8 cellular contexts compared by ENCODE assay signal in genomic region chr12:40446385-40446784, GRCh38.
DNase-seq lines count a peak whose midpoint lies in the region; ATAC-seq and TF ChIP-seq lines count a peak whose summit lies in the region.

No MANE protein-coding gene starts in this region.

- no peaks in the 10 kb centered on the region for H3K36me3 Mint-ChIP-seq in activated CD8-positive, alpha-beta T cell treated with anti-CD3 and anti-CD28 coated beads for 36 hours (ENCODE audit: low read depth)
- no peaks in the 10 kb centered on the region for H3K36me3 Mint-ChIP-seq in activated CD8-positive, alpha-beta T cell treated with anti-CD3 and anti-CD28 coated beads, Interleukin-2, amount 10 ng/mL, durations not matched to agents 7 days and 5 days (ENCODE audit: low read depth)
- H3K36me3 Mint-ChIP-seq in progenitor cell of endocrine pancreas (ENCODE audit: insufficient read depth) = no peaks in the 10 kb centered on the region

- TF ChIP-seq CTCF in activated CD8-positive, alpha-beta T cell treated with anti-CD3 and anti-CD28 coated beads for 36 hours (IDR thresholded peaks at IDR 0.05) = peak; percentile 38
- peak; percentile 56 for TF ChIP-seq CTCF in progenitor cell of endocrine pancreas (IDR thresholded peaks at IDR 0.05; ENCODE audit: unreplicated experiment)

- H3K27me3 Mint-ChIP-seq in activated CD8-positive, alpha-beta T cell treated with anti-CD3 and anti-CD28 coated beads for 36 hours = no peaks in the 10 kb centered on the region
- H3K27me3 Mint-ChIP-seq in activated CD8-positive, alpha-beta T cell treated with anti-CD3 and anti-CD28 coated beads, Interleukin-2, amount 10 ng/mL, durations not matched to agents 7 days and 5 days (ENCODE audit: low read depth) = no peaks in the 10 kb centered on the region
- H3K27me3 Mint-ChIP-seq in progenitor cell of endocrine pancreas = peaks cover 34% of the 10 kb centered on the region

- H3K4me1 Mint-ChIP-seq in activated CD8-positive, alpha-beta T cell treated with anti-CD3 and anti-CD28 coated beads for 36 hours (ENCODE audit: low read depth) = no peaks in the 10 kb centered on the region
- no peaks in the 10 kb centered on the region for H3K4me1 Mint-ChIP-seq in activated CD8-positive, alpha-beta T cell treated with anti-CD3 and anti-CD28 coated beads, Interleukin-2, amount 10 ng/mL, durations not matched to agents 7 days and 5 days (ENCODE audit: low read depth)
- H3K4me1 Mint-ChIP-seq in progenitor cell of endocrine pancreas (ENCODE audit: low read depth) = peaks cover 6% of the 10 kb centered on the region

- DNase-seq in activated CD8-positive, alpha-beta T cell treated with anti-CD3 and anti-CD28 coated beads for 36 hours = no peak
- no peak for DNase-seq in activated CD8-positive, alpha-beta T cell treated with anti-CD3 and anti-CD28 coated beads, Interleukin-2, amount 10 ng/mL, durations not matched to agents 7 days and 5 days
- DNase-seq in HS-5 (ENCODE audit: low read depth) = peak; percentile 9
- DNase-seq in astrocyte of the hippocampus (ENCODE audit: low read depth, low spot score) = peak; percentile 2
- no peak for DNase-seq in progenitor cell of endocrine pancreas (ENCODE audit: low spot score, unreplicated experiment)
- DNase-seq in SHP77 treated with DMSO at 0.1 percent for 48 hours (lab: John Stamatoyannopoulos, UW) = no peak
- no peak for DNase-seq in NOMO-1 treated with DMSO at 0.1 percent for 48 hours (lab: John Stamatoyannopoulos, UW; ENCODE audit: unreplicated experiment)

- CTCF ChIA-PET in activated CD8-positive, alpha-beta T cell treated with anti-CD3 and anti-CD28 coated beads for 36 hours (lab: Charles Lee) = interaction anchor here (1.2 kb wide), 1 partner anchor 52 kb away, joined by 4 read pairs; no protein-coding TSS in a partner anchor
- CTCF ChIA-PET in activated CD8-positive, alpha-beta T cell treated with anti-CD3 and anti-CD28 coated beads, Interleukin-2, amount 10 ng/mL, durations not matched to agents 7 days and 5 days (lab: Charles Lee) = interaction anchor here (1.5 kb wide), 1 partner anchor 16 kb away, joined by 4 read pairs; no protein-coding TSS in a partner anchor

- no peak for ATAC-seq in activated CD8-positive, alpha-beta T cell treated with anti-CD3 and anti-CD28 coated beads for 36 hours
- ATAC-seq in activated CD8-positive, alpha-beta T cell treated with anti-CD3 and anti-CD28 coated beads, Interleukin-2, amount 10 ng/mL, durations not matched to agents 7 days and 5 days = no peak
- no peak for ATAC-seq in HG03469 (IDR thresholded peaks at IDR 0.05; ENCODE audit: unreplicated experiment)

- POLR2A ChIA-PET in activated CD8-positive, alpha-beta T cell treated with anti-CD3 and anti-CD28 coated beads for 36 hours (lab: Charles Lee) = no interaction called here
- POLR2A ChIA-PET in activated CD8-positive, alpha-beta T cell treated with anti-CD3 and anti-CD28 coated beads, Interleukin-2, amount 10 ng/mL, durations not matched to agents 7 days and 5 days (lab: Charles Lee) = no interaction called here

- H3K4me3 Mint-ChIP-seq in activated CD8-positive, alpha-beta T cell treated with anti-CD3 and anti-CD28 coated beads for 36 hours = no peak overlapping the region
- no peak overlapping the region for H3K4me3 Mint-ChIP-seq in activated CD8-positive, alpha-beta T cell treated with anti-CD3 and anti-CD28 coated beads, Interleukin-2, amount 10 ng/mL, durations not matched to agents 7 days and 5 days
- H3K4me3 Mint-ChIP-seq in progenitor cell of endocrine pancreas (ENCODE audit: low read depth) = no peak overlapping the region

- intact Hi-C loops in activated CD8-positive, alpha-beta T cell treated with anti-CD3 and anti-CD28 coated beads for 36 hours (cut with micrococcal nuclease) = no loop called here

- H3K27ac Mint-ChIP-seq in activated CD8-positive, alpha-beta T cell treated with anti-CD3 and anti-CD28 coated beads for 36 hours = no peak overlapping the region
- no peak overlapping the region for H3K27ac Mint-ChIP-seq in activated CD8-positive, alpha-beta T cell treated with anti-CD3 and anti-CD28 coated beads, Interleukin-2, amount 10 ng/mL, durations not matched to agents 7 days and 5 days
- no peak overlapping the region for H3K27ac Mint-ChIP-seq in progenitor cell of endocrine pancreas

- H3K9me3 Mint-ChIP-seq in activated CD8-positive, alpha-beta T cell treated with anti-CD3 and anti-CD28 coated beads for 36 hours = no peaks in the 10 kb centered on the region
- H3K9me3 Mint-ChIP-seq in activated CD8-positive, alpha-beta T cell treated with anti-CD3 and anti-CD28 coated beads, Interleukin-2, amount 10 ng/mL, durations not matched to agents 7 days and 5 days (ENCODE audit: insufficient read depth) = no peaks in the 10 kb centered on the region
- H3K9me3 Mint-ChIP-seq in progenitor cell of endocrine pancreas (ENCODE audit: low read depth) = no peaks in the 10 kb centered on the region

Comparison
In these comparisons a context has a peak if more than half of its experiments do, and no peak if none do; other contexts are left out.
1. DNase-seq: peak in HS-5 (single experiment) and astrocyte of the hippocampus (single experiment); none in activated CD8-positive, alpha-beta T cell treated with anti-CD3 and anti-CD28 coated beads for 36 hours (single experiment), activated CD8-positive, alpha-beta T cell treated with anti-CD3 and anti-CD28 coated beads, Interleukin-2, amount 10 ng/mL, durations not matched to agents 7 days and 5 days (single experiment), progenitor cell of endocrine pancreas (single experiment), SHP77 treated with DMSO at 0.1 percent for 48 hours (single experiment) and NOMO-1 treated with DMSO at 0.1 percent for 48 hours (single experiment).